Comparison of ENCODE assay signal across 34 cellular contexts in genomic region chr2:124571836-124572235, GRCh38.
"Had no signal": no experiment of that assay in that cellular context is flagged by ENCODE, and none has a peak within 500 bp of the region (broad histone marks: within the 10 kb centered on the region; RNA-seq: fewer than 3 reads in every experiment).

No MANE protein-coding gene starts in this region.

- H3K27me3 ChIP-seq: MG63 had no signal

- H3K4me3 ChIP-seq: MG63 had no signal

- H3K36me3 ChIP-seq: MG63 had no signal

- H3K9me3 ChIP-seq: MG63 had no signal

- DNase-seq: Karpas-422, Kasumi-1, MG63, MM.1S, MV-4-11, NCI-H1048, NCI-H1092, NCI-H1092 treated with DMSO at 0.1 percent for 48 hours, NCI-H1105, NCI-H1105 treated with DMSO at 0.1 percent for 48 hours, NCI-H1417, NCI-H1417 treated with DMSO at 0.1 percent for 48 hours, NCI-H1436, NCI-H1436 treated with DMSO at 0.1 percent for 48 hours, NCI-H146, NCI-H1694, NCI-H1694 treated with DMSO at 0.1 percent for 48 hours, NCI-H187, NCI-H187 treated with DMSO at 0.1 percent for 48 hours, NCI-H1930, NCI-H2029, NCI-H2029 treated with DMSO at 0.1 percent for 48 hours, NCI-H2081, NCI-H2081 treated with DMSO at 0.1 percent for 48 hours, NCI-H2107, NCI-H2171, NCI-H2171 treated with DMSO at 0.1 percent for 48 hours, NCI-H2227 treated with DMSO at 0.1 percent for 48 hours, NCI-H226, NCI-H345, NCI-H446, NCI-H446 treated with DMSO at 0.1 percent for 48 hours, NCI-H510A, NCI-H510A treated with DMSO at 0.1 percent for 48 hours had no signal
